Comparison of ENCODE assay signal across 2 cellular contexts in genomic region chr20:53931597-53931996, GRCh38.
TF ChIP-seq lines count a peak whose summit lies in the region.

No MANE protein-coding gene starts in this region.

TF ChIP-seq in SK-N-SH, 30 proteins besides CTCF, POLR2A, EP300 and RAD21 (continued from another document):
- TF ChIP-seq PBX3 (IDR thresholded peaks at IDR 0.05) (no peak), YY1 (IDR thresholded peaks at IDR 0.05; ENCODE audit: low read depth) (no peak), POLR2AphosphoS5 (IDR thresholded peaks at IDR 0.05; ENCODE audit: low read depth, low read length) (no peak), MXI1 (IDR thresholded peaks at IDR 0.05; ENCODE audit: low read depth, low read length) (no peak), FOXJ3 (CRISPR knock-in tag; IDR thresholded peaks at IDR 0.05) (no peak), RXRA (IDR thresholded peaks at IDR 0.05; ENCODE audit: borderline replicate concordance, low read depth) (no peak), JUND (IDR thresholded peaks at IDR 0.05) (no peak), TAF1 (IDR thresholded peaks at IDR 0.05; ENCODE audit: borderline replicate concordance, low read depth, low read length) (no peak), FOXM1 (IDR thresholded peaks at IDR 0.05; ENCODE audit: low read depth) (no peak), RFX5 (IDR thresholded peaks at IDR 0.05; ENCODE audit: low read length) (no peak), USF1 (IDR thresholded peaks at IDR 0.05; ENCODE audit: borderline replicate concordance, low read depth) (no peak), TEAD4 (IDR thresholded peaks at IDR 0.05; ENCODE audit: borderline replicate concordance, insufficient read depth) (no peak), CHD2 (IDR thresholded peaks at IDR 0.05; ENCODE audit: low read length, partially characterized antibody) (no peak), SMC3 (IDR thresholded peaks at IDR 0.05; ENCODE audit: low read depth, low read length) (no peak), NFIC (IDR thresholded peaks at IDR 0.05; ENCODE audit: borderline replicate concordance) (no peak), MEF2A (IDR thresholded peaks at IDR 0.05; ENCODE audit: borderline replicate concordance, low read depth) (no peak)

TF ChIP-seq in SK-N-SH treated with all-trans-retinoic acid at 6 μM for 48 hours, 23 proteins besides CTCF, POLR2A, EP300 and RAD21 (continued from another document):
- no peak for TF ChIP-seq TSHZ2 (CRISPR knock-in tag; IDR thresholded peaks at IDR 0.05)
- TF ChIP-seq ZFP3 (CRISPR knock-in tag; IDR thresholded peaks at IDR 0.05) = no peak
- TF ChIP-seq ZC3H10 (CRISPR knock-in tag; IDR thresholded peaks at IDR 0.05) = no peak
- TF ChIP-seq OSR1 (CRISPR knock-in tag; IDR thresholded peaks at IDR 0.05) = no peak
- no peak for TF ChIP-seq TCF4 (CRISPR knock-in tag; IDR thresholded peaks at IDR 0.05; ENCODE audit: borderline replicate concordance)
- no peak for TF ChIP-seq ISL1 (CRISPR knock-in tag; IDR thresholded peaks at IDR 0.05)
- no peak for TF ChIP-seq PATZ1 (CRISPR knock-in tag; IDR thresholded peaks at IDR 0.05; ENCODE audit: borderline replicate concordance)
- TF ChIP-seq GLIS3 (CRISPR knock-in tag; IDR thresholded peaks at IDR 0.05) = no peak
- TF ChIP-seq CSRNP3 (CRISPR knock-in tag; IDR thresholded peaks at IDR 0.05) = no peak
